8 cellular contexts compared by ENCODE assay signal in the genomic region with DNA sequence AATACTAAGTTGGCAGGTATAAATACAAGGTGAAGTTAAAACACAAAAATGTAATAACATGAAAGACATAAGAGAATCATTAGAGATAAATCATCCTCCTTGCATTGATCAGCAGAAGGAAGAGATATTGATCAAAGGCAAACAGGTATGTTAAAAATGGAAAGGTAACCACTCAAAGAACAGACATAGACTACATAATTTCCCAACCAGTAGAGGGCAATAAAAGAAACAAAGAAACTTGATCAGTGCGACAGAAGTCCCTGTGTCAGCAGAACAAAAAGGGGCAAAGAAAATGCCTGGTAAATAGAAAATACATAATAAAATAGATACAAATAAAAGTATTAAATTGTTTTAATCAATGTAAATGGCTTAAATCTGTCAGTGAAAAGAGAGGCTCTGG. TPM values are rescaled to one million over a fixed set of nuclear protein-coding genes. Genes with fewer than 3 reads are reported as not detected.
A peak's percentile ranks its signal among the peaks of the same experiment; 100 is the strongest.
DNase-seq lines count a peak whose midpoint lies in the region; ATAC-seq and TF ChIP-seq lines count a peak whose summit lies in the region.

No MANE protein-coding gene starts in this region.

- H2AFZ ChIP-seq in fibroblast of lung (ENCODE audit: low read length) = no peak overlapping the region

- no peaks in the 10 kb centered on the region for H3K9me3 ChIP-seq in heart right ventricle
- no peaks in the 10 kb centered on the region for H3K9me3 ChIP-seq in fibroblast of lung (ENCODE audit: control insufficient read depth, insufficient read depth, low read depth, low read length)
- no peaks in the 10 kb centered on the region for H3K9me3 ChIP-seq in upper lobe of right lung

- no peaks in the 10 kb centered on the region for H4K20me1 ChIP-seq in fibroblast of lung (ENCODE audit: control insufficient read depth, extremely low read depth, insufficient read depth, low read length)

- no peak overlapping the region for H3K4me2 ChIP-seq in fibroblast of lung (ENCODE audit: extremely low read depth, insufficient read depth, low read length)

- H3K36me3 ChIP-seq in heart right ventricle (peaks cover 0 to 52% (median 0%) of the 10 kb centered on the region in 9 donors), fibroblast of lung (ENCODE audit: control insufficient read depth, insufficient read depth, low read length) (no peaks in the 10 kb centered on the region), upper lobe of right lung (peaks cover 32% of the 10 kb centered on the region)

- H3K4me1 ChIP-seq in heart right ventricle = no peaks in the 10 kb centered on the region
- H3K4me1 ChIP-seq in fibroblast of lung (ENCODE audit: control insufficient read depth, extremely low read depth, insufficient read depth, low read length) = no peaks in the 10 kb centered on the region
- H3K4me1 ChIP-seq in upper lobe of right lung = no peaks in the 10 kb centered on the region

- no peak overlapping the region for H3K9ac ChIP-seq in fibroblast of lung (ENCODE audit: insufficient read depth, low read length)

- WGBS in heart right ventricle, 2 donors = 47 to 59% methylated on average over 1 of the region's 1 CpG

- no peak overlapping the region for H3K27ac ChIP-seq in heart right ventricle
- no peak overlapping the region for H3K27ac ChIP-seq in fibroblast of lung (ENCODE audit: insufficient read depth, low read length)
- H3K27ac ChIP-seq in upper lobe of right lung = no peak overlapping the region

- intact Hi-C loops in heart right ventricle (cut with DNase I) (loop anchor here in 5 of 10 donors (2.0 to 10.0 kb wide), 3 partner anchors 154 to 156 kb away; no protein-coding TSS in a partner anchor), Right ventricle myocardium superior (cut with DNase I) (no loop called here), upper lobe of right lung (cut with DNase I) (no loop called here)

- no peaks in the 10 kb centered on the region for H3K79me2 ChIP-seq in fibroblast of lung (ENCODE audit: control insufficient read depth, insufficient read depth, low read length)

- H3K4me3 ChIP-seq in heart right ventricle (no peak overlapping the region), fibroblast of lung (replicated peaks in 1 of 4; ENCODE audit: control extremely low read depth in 1 of 4, insufficient read depth in 1 of 4, low read depth in 3 of 4, low read length in 4 of 4) (no peak overlapping the region), upper lobe of right lung (no peak overlapping the region)

- DNase-seq in heart right ventricle (no peak), Right ventricle myocardium superior (no peak), NCI-H82 treated with DMSO at 0.1 percent for 48 hours (lab: John Stamatoyannopoulos, UW; ENCODE audit: unreplicated experiment) (peak; percentile 34), fibroblast of lung (ENCODE audit: low read depth in 2 of 2) (peak in 1 of 2 donors; percentile 46), upper lobe of right lung (no peak), EL (no peak)

- TF ChIP-seq CTCF in heart right ventricle (IDR thresholded peaks at IDR 0.05) (peak in 7 of 9 donors; percentile 19 to 57 (median 45)), fibroblast of lung (conservative IDR thresholded peaks at IDR 0.05 in 1 of 2, IDR thresholded peaks at IDR 0.05 in 1 of 2; ENCODE audit: low read depth in 1 of 2, low read length in 2 of 2) (peak; percentile 32 to 33), upper lobe of right lung (IDR thresholded peaks at IDR 0.05) (peak; percentile 50)

- H3K27me3 ChIP-seq in heart right ventricle (no peaks in the 10 kb centered on the region), fibroblast of lung (ENCODE audit: control insufficient read depth, insufficient read depth, low read length) (no peaks in the 10 kb centered on the region), upper lobe of right lung (no peaks in the 10 kb centered on the region)

- ATAC-seq in heart right ventricle (no peak), Right ventricle myocardium superior (ENCODE audit: poor library complexity) (no peak), upper lobe of right lung (peak; percentile 48), GM18498 (IDR thresholded peaks at IDR 0.05; ENCODE audit: unreplicated experiment) (no peak), GM18502 (IDR thresholded peaks at IDR 0.05; ENCODE audit: poor library complexity, unreplicated experiment) (no peak)

RNA-seq across cellular contexts. Expression of a gene that starts 53.6 kb away (rescaled TPM):
- 1 to 10 TPM in 2 of 10 donors, under 1 TPM in 7, not detected in 1; 0.25 to 4.1 (median 0.41) TPM for total RNA-seq in heart right ventricle
- polyA plus RNA-seq in heart right ventricle = 1 to 10 TPM in 1 of 2 donors, under 1 TPM in 1; 0.29 to 1.3 TPM
- total RNA-seq in Right ventricle myocardium superior = 0.16 TPM
- 0.51 and 0.99 TPM in 2 replicates for total RNA-seq in fibroblast of lung
- 0.08 and 4.3 TPM in 2 replicates for polyA plus RNA-seq in fibroblast of lung
- polyA plus RNA-seq in fibroblast of lung (2012) = 4.7 TPM in 1 of 2 replicates, not detected in the other
- polyA minus RNA-seq in fibroblast of lung (ENCODE audit: low replicate concordance) = 3.6 TPM in 1 of 2 replicates, not detected in the other
- total RNA-seq in upper lobe of right lung = 0.64 TPM
